ENCODE assay signal across 19 cellular contexts in genomic region chr5:27523629-27524028, GRCh38.
"Had no signal": no experiment of that assay in that cellular context is flagged by ENCODE, and none has a peak within 500 bp of the region (broad histone marks: within the 10 kb centered on the region; RNA-seq: fewer than 3 reads in every experiment).

No MANE protein-coding gene starts in this region.

- H3K4me3 ChIP-seq: ascending aorta, breast epithelium, gastrocnemius medialis, mucosa of descending colon, thyroid gland had no signal

- H3K9me3 ChIP-seq: ascending aorta, gastrocnemius medialis, thyroid gland had no signal

- H3K9ac ChIP-seq: parathyroid adenoma had no signal

- DNase-seq: activated CD4-positive, alpha-beta T cell treated with anti-CD3 and anti-CD28 coated beads, Interleukin-2, amount 10 ng/mL, durations not matched to agents 7 days and 5 days; activated CD4-positive, CD25-positive, alpha-beta regulatory T cell; activated naive CD4-positive, alpha-beta T cell treated with anti-CD3 and anti-CD28 coated beads, Interleukin-2, amount 10 ng/mL, durations not matched to agents 7 days and 5 days; gastrocnemius medialis; islet precursor cell; naive thymus-derived CD4-positive, alpha-beta T cell; stimulated activated CD4-positive, alpha-beta T cell treated with anti-CD3 and anti-CD28 coated beads, Interleukin-12 subunit alpha, Interleukin-12 subunit beta, amount 100 ng/mL, for 4 hours; stimulated activated CD4-positive, alpha-beta T cell treated with anti-CD3 and anti-CD28 coated beads, Interleukin-2, amount 100 ng/mL, for 24 hours; T-helper 2 cell; thyroid gland had no signal

- H3K27me3 Mint-ChIP-seq: activated CD4-positive, alpha-beta T cell treated with anti-CD3 and anti-CD28 coated beads, Interleukin-2, amount 10 ng/mL, durations not matched to agents 7 days and 5 days; activated naive CD4-positive, alpha-beta T cell treated with anti-CD3 and anti-CD28 coated beads, Interleukin-2, amount 10 ng/mL, durations not matched to agents 7 days and 5 days; memory B cell; naive thymus-derived CD4-positive, alpha-beta T cell had no signal

- H3K79me2 ChIP-seq: parathyroid adenoma had no signal

- H3K36me3 ChIP-seq: ascending aorta, breast epithelium, gastrocnemius medialis, thyroid gland had no signal

- H3K4me3 Mint-ChIP-seq: activated CD4-positive, alpha-beta T cell treated with anti-CD3 and anti-CD28 coated beads, Interleukin-2, amount 10 ng/mL, durations not matched to agents 7 days and 5 days; activated naive CD4-positive, alpha-beta T cell treated with anti-CD3 and anti-CD28 coated beads, Interleukin-2, amount 10 ng/mL, durations not matched to agents 7 days and 5 days; memory B cell; naive thymus-derived CD4-positive, alpha-beta T cell; stimulated activated effector memory CD8-positive, alpha-beta T cell treated with anti-CD3 and anti-CD28 coated beads, Interleukin-12 subunit alpha, Interleukin-12 subunit beta, amount 100 ng/mL, for 72 hours had no signal

- H3K36me3 Mint-ChIP-seq: activated naive CD4-positive, alpha-beta T cell treated with anti-CD3 and anti-CD28 coated beads, Interleukin-2, amount 10 ng/mL, durations not matched to agents 7 days and 5 days; memory B cell; naive thymus-derived CD4-positive, alpha-beta T cell; stimulated activated effector memory CD8-positive, alpha-beta T cell treated with anti-CD3 and anti-CD28 coated beads, Interleukin-12 subunit alpha, Interleukin-12 subunit beta, amount 100 ng/mL, for 72 hours had no signal

- H3K4me1 Mint-ChIP-seq: activated CD4-positive, alpha-beta T cell treated with anti-CD3 and anti-CD28 coated beads, Interleukin-2, amount 10 ng/mL, durations not matched to agents 7 days and 5 days; activated naive CD4-positive, alpha-beta T cell treated with anti-CD3 and anti-CD28 coated beads, Interleukin-2, amount 10 ng/mL, durations not matched to agents 7 days and 5 days; memory B cell; naive thymus-derived CD4-positive, alpha-beta T cell; stimulated activated effector memory CD8-positive, alpha-beta T cell treated with anti-CD3 and anti-CD28 coated beads, Interleukin-12 subunit alpha, Interleukin-12 subunit beta, amount 100 ng/mL, for 72 hours had no signal

- H3K27ac ChIP-seq: ascending aorta, breast epithelium, epithelial cell of prostate, gastrocnemius medialis, parathyroid adenoma, thyroid gland had no signal

- FAIRE-seq: TTC549 had no signal

- H2AFZ ChIP-seq: parathyroid adenoma had no signal

- H3K27ac Mint-ChIP-seq: activated CD4-positive, alpha-beta T cell treated with anti-CD3 and anti-CD28 coated beads, Interleukin-2, amount 10 ng/mL, durations not matched to agents 7 days and 5 days; activated naive CD4-positive, alpha-beta T cell treated with anti-CD3 and anti-CD28 coated beads, Interleukin-2, amount 10 ng/mL, durations not matched to agents 7 days and 5 days; memory B cell; naive thymus-derived CD4-positive, alpha-beta T cell; stimulated activated effector memory CD8-positive, alpha-beta T cell treated with anti-CD3 and anti-CD28 coated beads, Interleukin-12 subunit alpha, Interleukin-12 subunit beta, amount 100 ng/mL, for 72 hours had no signal

- H3K4me1 ChIP-seq: ascending aorta, breast epithelium, gastrocnemius medialis, parathyroid adenoma, thyroid gland had no signal

- H3K27me3 ChIP-seq: ascending aorta, breast epithelium, gastrocnemius medialis, thyroid gland had no signal

- ATAC-seq: gastrocnemius medialis; left lobe of liver; mucosa of descending colon; naive thymus-derived CD4-positive, alpha-beta T cell; stimulated activated effector memory CD8-positive, alpha-beta T cell treated with anti-CD3 and anti-CD28 coated beads, Interleukin-12 subunit alpha, Interleukin-12 subunit beta, amount 100 ng/mL, for 72 hours had no signal
